Comparison of ENCODE assay signal across 7 cellular contexts in genomic region chr1:36323636-36324321, GRCh38. TPM values are rescaled to one million over a fixed set of nuclear protein-coding genes. Genes with fewer than 3 reads are reported as not detected.
DNase-seq lines count a peak whose midpoint lies in the region; ATAC-seq and TF ChIP-seq lines count a peak whose summit lies in the region.

A gene with protein sequence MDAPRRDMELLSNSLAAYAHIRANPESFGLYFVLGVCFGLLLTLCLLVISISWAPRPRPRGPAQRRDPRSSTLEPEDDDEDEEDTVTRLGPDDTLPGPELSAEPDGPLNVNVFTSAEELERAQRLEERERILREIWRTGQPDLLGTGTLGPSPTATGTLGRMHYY (minus strand): TSS chr1:36323645. CDS start chr1:36323037, 608 bp downstream.

- ATAC-seq in HG03066 (IDR thresholded peaks at IDR 0.05; ENCODE audit: low read depth, unreplicated experiment): peak; percentile 44

- intact Hi-C loops in breast epithelium (cut with DNase I; ENCODE audit: low total_unique reads): no loop called here

- H3K27me3 ChIP-seq in breast epithelium: no peaks in the 10 kb centered on the region

- no peaks in the 10 kb centered on the region for H3K36me3 ChIP-seq in breast epithelium

- peak; percentile 85 for DNase-seq in ELR (ENCODE audit: low read depth)
- DNase-seq in SW480 (ENCODE audit: low spot score): peak; percentile 29
- DNase-seq in breast epithelium (ENCODE audit: low spot score in 2 of 2): peak; percentile 65 to 79
- DNase-seq in iPS-NIHi11 (ENCODE audit: low spot score): peak; percentile 88
- DNase-seq in NCI-H128 (lab: John Stamatoyannopoulos, UW; ENCODE audit: unreplicated experiment): no peak

- H3K4me1 ChIP-seq in breast epithelium: peaks cover 3 to 10% of the 10 kb centered on the region in 2 donors

- H3K4me3 ChIP-seq in breast epithelium (peak within 1 kb of the TSS; percentile 75 to 94 (median 80)), skin epidermis (peak within 1 kb of the TSS; percentile 60 to 78 (median 64))

- H3K27ac ChIP-seq in breast epithelium: peak within 1 kb of the TSS; percentile 88 to 96
- peak within 1 kb of the TSS; percentile 60 to 93 (median 85) for H3K27ac ChIP-seq in skin epidermis

- no peaks in the 10 kb centered on the region for H3K9me3 ChIP-seq in breast epithelium

- no peak for TF ChIP-seq CTCF in breast epithelium (IDR thresholded peaks at IDR 0.05)

- TF ChIP-seq POLR2A in breast epithelium (IDR thresholded peaks at IDR 0.05): no peak

RNA-seq across cellular contexts. Expression of the gene that starts here (rescaled TPM):
- 100 to 1,000 TPM in 2 of 3 donors, 10 to 100 TPM in 1; 62.1 to 129 (median 118) TPM for total RNA-seq in breast epithelium
